Comparison of ENCODE assay signal across 21 cellular contexts in genomic region chr5:58335518-58335917, GRCh38.
DNase-seq lines count a peak whose midpoint lies in the region; ATAC-seq and TF ChIP-seq lines count a peak whose summit lies in the region.
"Had no signal": no experiment of that assay in that cellular context is flagged by ENCODE, and none has a peak within 500 bp of the region (broad histone marks: within the 10 kb centered on the region; RNA-seq: fewer than 3 reads in every experiment).

No MANE protein-coding gene starts in this region.

- peaks cover 0 to 4% of the 10 kb centered on the region in 2 experiments; a peak in 1 of 4 replicates for H3K4me1 Mint-ChIP-seq in H9
- H3K4me1 Mint-ChIP-seq: CD4-positive, alpha-beta memory T cell; naive B cell had no signal

- no peaks in the 10 kb centered on the region for H3K79me1 ChIP-seq in H9 (ENCODE audit: insufficient read depth, low read depth, low read length, poor library complexity, severe bottlenecking)

- no peak overlapping the region for H2BK120ac ChIP-seq in H9 (ENCODE audit: low read depth, low read length, poor library complexity, severe bottlenecking)

- no peak overlapping the region for H3K23ac ChIP-seq in H9 (ENCODE audit: insufficient read length, low read depth, low read length)

- no peak overlapping the region for H3K4me3 Mint-ChIP-seq in H9
- H3K4me3 Mint-ChIP-seq: activated naive CD8-positive, alpha-beta T cell; activated T-cell treated with anti-CD3 and anti-CD28 coated beads, Interleukin-2, amount 50 U/mL, for 24 hours; CD4-positive, alpha-beta memory T cell; naive B cell had no signal

- H3K14ac ChIP-seq in H9 (ENCODE audit: insufficient read depth, low read length) = no peak overlapping the region

- H3K23me2 ChIP-seq in H9 (ENCODE audit: insufficient read length, low read depth, low read length, poor library complexity, severe bottlenecking) = no peaks in the 10 kb centered on the region

- H2AFZ ChIP-seq in H9 (ENCODE audit: low read length) = no peak overlapping the region

- H3K4me3 ChIP-seq in Panc1 (ENCODE audit: low read depth in 2 of 2, low read length in 2 of 2) (no peak overlapping the region), epithelial cell of proximal tubule (ENCODE audit: low read depth, low read length) (no peak overlapping the region)
- H3K4me3 ChIP-seq: SK-N-MC, upper lobe of right lung had no signal

- DNase-seq in H9 = no peak
- no peak for DNase-seq in Panc1 (ENCODE audit: low read depth, low spot score)
- no peak for DNase-seq in epithelial cell of proximal tubule (ENCODE audit: low read depth)
- DNase-seq in renal cortical epithelial cell (ENCODE audit: low read depth) = peak; percentile 15
- no peak for DNase-seq in NK-92 treated with Interleukin-12 subunit alpha and Interleukin-12 subunit beta, amount 100 ng/mL, for 24 hours (lab: John Stamatoyannopoulos, UW)
- no peak for DNase-seq in activated gamma-delta T cell treated with Interleukin-2 at 50 U/mL for 16 hours
- no peak for DNase-seq in stimulated activated CD4-positive, alpha-beta T cell treated with anti-CD3 and anti-CD28 coated beads, Interleukin-4, amount 100 ng/mL, for 24 hours
- DNase-seq: activated CD4-positive, alpha-beta T cell treated with anti-CD3 and anti-CD28 coated beads, Interleukin-2, amount 50 U/mL, for 4 hours; activated T-cell treated with anti-CD3 and anti-CD28 coated beads, Interleukin-2, amount 50 U/mL, for 24 hours; CD4-positive, alpha-beta memory T cell; left ventricle myocardium superior; naive B cell; NCI-H1694; NCI-H345; stimulated activated CD4-positive, alpha-beta T cell treated with anti-CD3 and anti-CD28 coated beads, Interleukin-12 subunit alpha, Interleukin-12 subunit beta, amount 100 ng/mL, for 4 hours; stimulated activated naive CD4-positive, alpha-beta T cell treated with Interleukin-2 at 50 U/mL for 16 hours; upper lobe of right lung had no signal

- H3K9me3 ChIP-seq in H9 (ENCODE audit: control insufficient read depth, low read depth, low read length) = no peaks in the 10 kb centered on the region
- H3K9me3 ChIP-seq in Panc1 (ENCODE audit: control insufficient read depth, insufficient read depth, low read depth, low read length) = no peaks in the 10 kb centered on the region
- H3K9me3 ChIP-seq: upper lobe of right lung had no signal

- H3K27me3 Mint-ChIP-seq in H9 (ENCODE audit: low read depth) = no peaks in the 10 kb centered on the region
- H3K27me3 Mint-ChIP-seq: progenitor cell of endocrine pancreas had no signal

- no peak overlapping the region for H4K5ac ChIP-seq in H9 (ENCODE audit: insufficient read length, low read depth, low read length)

- no peaks in the 10 kb centered on the region for H3K79me2 ChIP-seq in H9 (ENCODE audit: insufficient read depth, low read length)

- H3K36me3 Mint-ChIP-seq in H9 (ENCODE audit: insufficient read depth in 1 of 3, low read depth in 3 of 3) = no peaks in the 10 kb centered on the region
- H3K36me3 Mint-ChIP-seq: activated naive CD8-positive, alpha-beta T cell; CD4-positive, alpha-beta memory T cell; naive B cell had no signal

- H4K8ac ChIP-seq in H9 (replicated peaks; ENCODE audit: insufficient read length, low read depth, low read length) = no peak overlapping the region

- no peak overlapping the region for H4K91ac ChIP-seq in H9 (ENCODE audit: insufficient read length, low read depth, low read length)

- no peaks in the 10 kb centered on the region for H4K20me1 ChIP-seq in H9 (ENCODE audit: control insufficient read depth, insufficient read depth, insufficient read length)

- H3K9me3 Mint-ChIP-seq in H9 = no peaks in the 10 kb centered on the region; a peak in 1 of 5 replicates
- H3K9me3 Mint-ChIP-seq: activated T-cell treated with anti-CD3 and anti-CD28 coated beads, Interleukin-2, amount 50 U/mL, for 24 hours had no signal

- H3K4me2 ChIP-seq in H9 (ENCODE audit: insufficient read depth, insufficient read length, low read length) = no peak overlapping the region

- H2BK15ac ChIP-seq in H9 (ENCODE audit: low read depth, low read length) = no peak overlapping the region

- H3K18ac ChIP-seq in H9 (ENCODE audit: insufficient read length, low read depth, low read length) = no peak overlapping the region

- H3K4me1 ChIP-seq in H9 (ENCODE audit: insufficient read depth, low read length) (no peaks in the 10 kb centered on the region), Panc1 (ENCODE audit: control insufficient read depth, insufficient read depth, low read length) (no peaks in the 10 kb centered on the region; the same call in 1 of the 2 replicates)
- H3K4me1 ChIP-seq: upper lobe of right lung had no signal

- no peak overlapping the region for H2AK5ac ChIP-seq in H9 (ENCODE audit: insufficient read length, low read length)

- H3K27ac ChIP-seq in H9 (ENCODE audit: insufficient read length, low read depth, low read length) = no peak overlapping the region
- peak overlapping the region; percentile 25; the same call in 1 of the 2 replicates for H3K27ac ChIP-seq in Panc1 (ENCODE audit: low read length)
- H3K27ac ChIP-seq: SK-N-MC, upper lobe of right lung had no signal

- H3K56ac ChIP-seq in H9 (ENCODE audit: insufficient read length, low read depth, low read length) = no peak overlapping the region

- no peak for ATAC-seq in Panc1
- no peak for ATAC-seq in HG03175 (IDR thresholded peaks at IDR 0.05; ENCODE audit: unreplicated experiment)
- ATAC-seq: left ventricle myocardium superior, upper lobe of right lung had no signal

- in situ Hi-C loops in Panc1 (cut with HindIII; ENCODE audit: low pct_unique_long_range_greater_than_20kb, low sequenced_read_pairs) = no loop called here

- H3K4ac ChIP-seq in H9 (ENCODE audit: low read depth, low read length) = no peak overlapping the region

- H3K36me3 ChIP-seq in Panc1 (ENCODE audit: control insufficient read depth, insufficient read depth, low read length) = no peaks in the 10 kb centered on the region
- H3K36me3 ChIP-seq: upper lobe of right lung had no signal

- CTCF ChIA-PET in Panc1 (lab: Charles Lee) = no interaction called here

- H2BK5ac ChIP-seq in H9 (ENCODE audit: insufficient read length, low read length) = no peak overlapping the region

- H3K27me3 ChIP-seq in H9 (ENCODE audit: insufficient read depth, low read length) = no peaks in the 10 kb centered on the region
- no peaks in the 10 kb centered on the region for H3K27me3 ChIP-seq in Panc1 (ENCODE audit: control insufficient read depth, insufficient read depth, low read length)
- H3K27me3 ChIP-seq: upper lobe of right lung had no signal

- no peak overlapping the region for H2BK20ac ChIP-seq in H9 (ENCODE audit: low read depth, low read length, poor library complexity, severe bottlenecking)

- intact Hi-C loops in Panc1 (cut with micrococcal nuclease; ENCODE audit: unreplicated experiment) = no loop called here

- no peak overlapping the region for H2BK12ac ChIP-seq in H9 (ENCODE audit: insufficient read length, low read depth, low read length)

- no peak overlapping the region for H3K9ac ChIP-seq in H9 (ENCODE audit: extremely low read depth, insufficient read length, low read length)

- BruUV-seq in Panc1 (replicated peaks; lab: Mats Ljungman, UMichigan) = no TSS peak

- H3K27ac Mint-ChIP-seq in H9 = no peak overlapping the region
- H3K27ac Mint-ChIP-seq: activated naive CD8-positive, alpha-beta T cell; activated T-cell treated with anti-CD3 and anti-CD28 coated beads, Interleukin-2, amount 50 U/mL, for 24 hours; CD4-positive, alpha-beta memory T cell; naive B cell; progenitor cell of endocrine pancreas had no signal

- peak; percentile 51; the same call in 2 of the 3 replicates for TF ChIP-seq CTCF in H9 (conservative IDR thresholded peaks at IDR 0.05)
- TF ChIP-seq CTCF in Panc1 (IDR thresholded peaks at IDR 0.05) = peak; percentile 32; the same call in 1 of the 2 replicates
- peak; percentile 44 for TF ChIP-seq CTCF in epithelial cell of proximal tubule (conservative IDR thresholded peaks at IDR 0.05; ENCODE audit: low read depth, low read length)

- POLR2A ChIA-PET in Panc1 (lab: Charles Lee) = no interaction called here

- H3T11ph ChIP-seq in H9 (ENCODE audit: low read length) = no peak overlapping the region
